Comparison of ENCODE assay signal across 12 cellular contexts in the genomic region with DNA sequence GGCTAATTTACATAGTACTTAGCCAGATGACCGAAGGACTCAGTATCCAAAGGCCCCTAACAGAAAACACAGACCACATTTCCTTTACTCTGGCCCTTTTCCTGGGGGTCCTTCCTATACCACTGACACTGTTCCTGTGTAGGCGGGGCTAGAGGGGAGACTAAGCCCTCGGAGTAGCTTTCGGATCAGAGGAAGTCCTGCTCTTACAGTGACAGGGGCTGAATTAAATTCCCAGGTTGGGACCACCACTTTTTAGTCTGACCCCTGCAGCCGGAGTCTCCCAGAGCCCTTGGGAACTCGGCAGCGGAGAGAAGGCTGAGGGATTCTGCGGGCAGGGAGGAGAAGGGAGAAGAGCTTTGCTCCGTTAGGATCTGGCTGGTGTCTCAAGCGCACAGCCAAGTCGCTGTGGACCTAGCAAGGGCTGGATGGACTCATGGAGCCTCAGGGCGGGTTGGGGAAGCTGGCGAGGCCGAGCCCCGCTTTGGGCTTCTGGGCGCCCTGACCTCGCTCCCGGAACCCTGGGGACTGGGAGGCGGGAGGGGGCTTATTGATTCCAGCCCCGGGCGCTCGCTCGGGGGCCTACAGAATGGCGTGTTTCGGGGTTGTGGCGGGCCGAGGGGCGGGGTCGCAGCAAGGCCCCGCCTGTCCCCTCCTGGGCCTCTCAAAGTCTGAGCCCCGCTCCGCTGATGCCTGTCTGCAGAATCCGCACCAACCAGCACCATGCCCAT. TPM values are rescaled to one million over a fixed set of nuclear protein-coding genes. Genes with fewer than 3 reads are reported as not detected.
A peak's percentile ranks its signal among the peaks of the same experiment; 100 is the strongest.
DNase-seq lines count a peak whose midpoint lies in the region; ATAC-seq, FAIRE-seq and TF ChIP-seq lines count a peak whose summit lies in the region.
"Not testable (repeated sequence)": the region's sequence is repeated elsewhere in the genome, so short reads cannot be mapped to it uniquely, and the experiment has no call there.
"Had no signal": no experiment of that assay in that cellular context is flagged by ENCODE, and none has a peak within 500 bp of the region (broad histone marks: within the 10 kb centered on the region; RNA-seq: fewer than 3 reads in every experiment).

A gene (plus strand): TSS at position 659 of the 728 bp plus-strand sequence. CDS start 62 bp downstream, at position 721.

- H3K4me3 Mint-ChIP-seq in activated CD4-positive, alpha-beta T cell treated with anti-CD3 and anti-CD28 coated beads for 36 hours, result not testable (repeated sequence)
- H3K4me3 Mint-ChIP-seq in naive thymus-derived CD8-positive, alpha-beta T cell, result peak within 1 kb of the TSS in 5 of 10 donors; percentile 18 to 88 (median 63)
- H3K4me3 Mint-ChIP-seq in stimulated activated memory B cell treated with anti-CD40 and anti-IgM and Interleukin-4, amounts not matched to agents 10 μg/mL and 1 μg/mL and 100 μg/mL, for 72 hours, result peak within 1 kb of the TSS; percentile 53

- TF ChIP-seq EP300 in GM12878 (IDR thresholded peaks at IDR 0.05; ENCODE audit: borderline replicate concordance in 1 of 2, control insufficient read depth in 1 of 2, low read depth in 2 of 2, low read length in 2 of 2), result not testable (repeated sequence)

- peaks cover 14% of the 10 kb centered on the region for H3K36me3 Mint-ChIP-seq in activated CD4-positive, alpha-beta T cell treated with anti-CD3 and anti-CD28 coated beads for 36 hours (ENCODE audit: low read depth)
- H3K36me3 Mint-ChIP-seq in naive thymus-derived CD8-positive, alpha-beta T cell, result peaks cover 3 to 30% (median 4%) of the 10 kb centered on the region in 3 donors
- H3K36me3 Mint-ChIP-seq in stimulated activated memory B cell treated with anti-CD40 and anti-IgM and Interleukin-4, amounts not matched to agents 10 μg/mL and 1 μg/mL and 100 μg/mL, for 72 hours, result peaks cover 26% of the 10 kb centered on the region

- not testable (repeated sequence) for H3K9me3 ChIP-seq in GM12878 (replicated peaks; ENCODE audit: control insufficient read depth, insufficient read depth, low read length)

- H3K27me3 ChIP-seq in GM12878 (replicated peaks in 1 of 2; ENCODE audit: control insufficient read depth in 2 of 2, insufficient read depth in 2 of 2, low read length in 1 of 2), result not testable (repeated sequence)

- FAIRE-seq in GM12878 (lab: Jason Lieb, UNC), result not testable (repeated sequence)

- not testable (repeated sequence) for H3K4me1 ChIP-seq in GM12878 (ENCODE audit: control insufficient read depth, insufficient read depth, low read length)

- H4K20me1 ChIP-seq in GM12878 (ENCODE audit: control insufficient read depth, insufficient read depth), result not testable (repeated sequence)

- not testable (repeated sequence) for H3K27ac ChIP-seq in GM12878 (ENCODE audit: control insufficient read depth, insufficient read depth)

- not testable (repeated sequence) for H3K4me3 ChIP-seq in GM12878
- H3K4me3 ChIP-seq in fibroblast of mammary gland (ENCODE audit: control insufficient read depth, low read depth, low read length), result peak within 1 kb of the TSS; percentile 26

- peak; percentile 66 for ATAC-seq in activated CD4-positive, alpha-beta T cell treated with anti-CD3 and anti-CD28 coated beads for 36 hours
- ATAC-seq in GM12878, result not testable (repeated sequence)
- ATAC-seq in naive thymus-derived CD8-positive, alpha-beta T cell, result peak; percentile 60 to 72
- peak; percentile 34 for ATAC-seq in stimulated activated memory B cell treated with anti-CD40 and anti-IgM and Interleukin-4, amounts not matched to agents 10 μg/mL and 1 μg/mL and 100 μg/mL, for 72 hours

- not testable (repeated sequence) for H3K27me3 Mint-ChIP-seq in activated CD4-positive, alpha-beta T cell treated with anti-CD3 and anti-CD28 coated beads for 36 hours
- H3K27me3 Mint-ChIP-seq in naive thymus-derived CD8-positive, alpha-beta T cell, result peaks cover 3 to 18% (median 14%) of the 10 kb centered on the region in 5 donors
- H3K27me3 Mint-ChIP-seq in stimulated activated memory B cell treated with anti-CD40 and anti-IgM and Interleukin-4, amounts not matched to agents 10 μg/mL and 1 μg/mL and 100 μg/mL, for 72 hours, result peaks cover 45% of the 10 kb centered on the region

- 60% methylated on average over 22 of the region's 33 CpGs for WGBS in GM12878 (ENCODE audit: insufficient coverage, insufficient replicate concordance, low lambda C conversion rate, missing lambda C conversion rate)

- SMC1A ChIA-PET in GM12878 (lab: Charles Lee; ENCODE audit: uncharacterized antibody, unreplicated experiment), result not testable (repeated sequence)

- CTCF ChIA-PET in activated CD4-positive, alpha-beta T cell treated with anti-CD3 and anti-CD28 coated beads for 36 hours (lab: Charles Lee); GM12878 (lab: Yijun Ruan, JAX): not testable (repeated sequence)

- peak within 1 kb of the TSS; percentile 72 for H2AFZ ChIP-seq in GM12878 (ENCODE audit: control insufficient read depth, low read depth, low read length)

- H3K9ac ChIP-seq in GM12878 (ENCODE audit: control insufficient read depth, insufficient read depth, low read length), result not testable (repeated sequence)

- H3K4me1 Mint-ChIP-seq in activated CD4-positive, alpha-beta T cell treated with anti-CD3 and anti-CD28 coated beads for 36 hours; naive thymus-derived CD8-positive, alpha-beta T cell; stimulated activated memory B cell treated with anti-CD40 and anti-IgM and Interleukin-4, amounts not matched to agents 10 μg/mL and 1 μg/mL and 100 μg/mL, for 72 hours: not testable (repeated sequence)

- not testable (repeated sequence) for TF ChIP-seq POLR2A in GM12878 (IDR thresholded peaks at IDR 0.05; ENCODE audit: low read depth, low read length)

- not testable (repeated sequence) for H3K36me3 ChIP-seq in GM12878 (ENCODE audit: control insufficient read depth in 2 of 2, insufficient read depth in 2 of 2, low read length in 1 of 2)

- not testable (repeated sequence) for BruUV-seq in GM12878 (replicated peaks; lab: Mats Ljungman, UMichigan)

- TF ChIP-seq RAD21 in GM12878 (IDR thresholded peaks at IDR 0.05; ENCODE audit: insufficient read depth, low read depth, low read length), result not testable (repeated sequence)

- not testable (repeated sequence) for H3K79me2 ChIP-seq in GM12878 (ENCODE audit: control insufficient read depth, insufficient read depth, low read length)

- not testable (repeated sequence) for H3K27ac Mint-ChIP-seq in activated CD4-positive, alpha-beta T cell treated with anti-CD3 and anti-CD28 coated beads for 36 hours; stimulated activated memory B cell treated with anti-CD40 and anti-IgM and Interleukin-4, amounts not matched to agents 10 μg/mL and 1 μg/mL and 100 μg/mL, for 72 hours
- H3K27ac Mint-ChIP-seq in naive thymus-derived CD8-positive, alpha-beta T cell, result peak within 1 kb of the TSS in 1 of 10 donors; percentile 92

- not testable (repeated sequence) for H3K9me3 Mint-ChIP-seq in activated CD4-positive, alpha-beta T cell treated with anti-CD3 and anti-CD28 coated beads for 36 hours (ENCODE audit: low read depth); stimulated activated memory B cell treated with anti-CD40 and anti-IgM and Interleukin-4, amounts not matched to agents 10 μg/mL and 1 μg/mL and 100 μg/mL, for 72 hours
- H3K9me3 Mint-ChIP-seq in naive thymus-derived CD8-positive, alpha-beta T cell, result peaks cover 0 to 22% (median 10%) of the 10 kb centered on the region in 9 donors

- DNase-seq in G401 (ENCODE audit: low spot score) (peak; percentile 7), iPS-NIHi7 (ENCODE audit: extremely low spot score) (peak; percentile 12)
- peak; percentile 11 for DNase-seq in activated CD4-positive, alpha-beta T cell treated with anti-CD3 and anti-CD28 coated beads for 36 hours
- DNase-seq in GM12878 (ENCODE audit: low read depth, low spot score); fibroblast of mammary gland (ENCODE audit: low read depth): not testable (repeated sequence)
- peak in 3 of 10 donors; percentile 11 to 28 (median 16) for DNase-seq in naive thymus-derived CD8-positive, alpha-beta T cell

- POLR2A ChIA-PET in activated CD4-positive, alpha-beta T cell treated with anti-CD3 and anti-CD28 coated beads for 36 hours (lab: Charles Lee); GM12878 (lab: Charles Lee); naive thymus-derived CD8-positive, alpha-beta T cell (lab: Charles Lee): not testable (repeated sequence)

- RAD21 ChIA-PET in GM12878 (lab: Charles Lee; ENCODE audit: unreplicated experiment), result not testable (repeated sequence)

- TF ChIP-seq CTCF in GM12878 (IDR thresholded peaks at IDR 0.05 in 2 of 3, conservative IDR thresholded peaks at IDR 0.05 in 1 of 3; ENCODE audit: control insufficient read depth in 2 of 3, extremely low read depth in 1 of 3, insufficient read depth in 1 of 3, low read depth in 3 of 3, low read length in 3 of 3); fibroblast of mammary gland (conservative IDR thresholded peaks at IDR 0.05; ENCODE audit: control insufficient read depth, insufficient read depth, low read depth, low read length): not testable (repeated sequence)

- intact Hi-C loops in activated CD4-positive, alpha-beta T cell treated with anti-CD3 and anti-CD28 coated beads for 36 hours (cut with DNase I, micrococcal nuclease), result loop anchor here in 1 of 2 experiments (1.0 kb wide), 1 partner anchor 24 kb away; a partner anchor contains a TSS
- intact Hi-C loops in GM12878 (cut with micrococcal nuclease; ENCODE audit: unreplicated experiment), result not testable (repeated sequence)

- in situ Hi-C loops in G401 (cut with HindIII; ENCODE audit: low sequenced_read_pairs); GM12878 (cut with MboI): not testable (repeated sequence)

- 0 out of 2 replicates have a peak within 1 kb of the TSS, but pooled peaks have one; percentile 25 for H3K4me2 ChIP-seq in GM12878 (ENCODE audit: control insufficient read depth, insufficient read depth)

RNA-seq across cellular contexts. Expression of the gene that starts here (rescaled TPM):
- 1.4 and 4.7 TPM in 2 replicates for total RNA-seq in G401 (2014; rRNA removed; shearing (Covaris generic))
- total RNA-seq in activated CD4-positive, alpha-beta T cell treated with anti-CD3 and anti-CD28 coated beads for 36 hours, result under 1 TPM; 0.25 to 0.54 TPM
- 1.5 and 2.6 TPM in 2 replicates for total RNA-seq in GM12878 (2013; cell fraction: nucleolus; rRNA removed)
- total RNA-seq in GM12878 (2014; rRNA removed) (0.28 TPM in 1 of 2 replicates, not detected in the other), GM12878 (2014; rRNA removed; fragmentation: Illumina TruSeq; extraction: Trizol) (0.13 and 0.18 TPM in 2 replicates), GM12878 (2021) (0.26 and 0.40 TPM in 2 replicates)
- 1.1 TPM for polyA plus RNA-seq in GM12878 (2011; ENCODE audit: low read depth)
- polyA plus RNA-seq in GM12878 (2011; rRNA removed) (0.10 and 0.23 TPM in 2 replicates), GM12878 (2014; fragmentation: Illumina TruSeq; extraction: Trizol) (0.34 and 0.92 TPM in 2 replicates), GM12878 (2014; fragmentation: Nextera tagmentation; extraction: Ambion mirVana) (under 1 TPM; 0.24 to 0.32 TPM), GM12878 (2014; rRNA removed) (0.19 and 0.27 TPM in 2 replicates), GM12878 (2016; fragmentation: Nextera tagmentation; extraction: Ambion mirVana) (under 1 TPM in 1 of 2 experiments, not detected in 1; 0.37 TPM)
- polyA plus RNA-seq in GM12878 (2011; cell fraction: cytosol; rRNA removed), result 0.09 and 0.15 TPM in 2 replicates
- 0.16 and 0.28 TPM in 2 replicates for polyA plus RNA-seq in GM12878 (2011; cell fraction: nucleus; rRNA removed)
- polyA plus RNA-seq in GM12878 (2012), result 1.0 and 1.2 TPM in 2 replicates
- 0.15 and 0.36 TPM in 2 replicates for polyA minus RNA-seq in GM12878 (2011; rRNA and poly(A)+ RNA removed)
- not detected in 2 replicates for polyA minus RNA-seq in GM12878 (2011; cell fraction: cytosol; rRNA and poly(A)+ RNA removed)
- 0.24 and 1.2 TPM in 2 replicates for polyA minus RNA-seq in GM12878 (2011; cell fraction: nucleus; rRNA and poly(A)+ RNA removed)
- total RNA-seq in naive thymus-derived CD8-positive, alpha-beta T cell, result not detected
- polyA plus RNA-seq in naive thymus-derived CD8-positive, alpha-beta T cell, result 1 to 10 TPM in 1 of 3 donors, not detected in 2; 1.1 TPM
- total RNA-seq: activated CD8-positive, alpha-beta memory T cell treated with anti-CD3 and anti-CD28 coated beads for 36 hours; bronchial epithelial cell; CD8-positive, alpha-beta memory T cell; lung microvascular endothelial cell; PC-3 had no signal
- polyA plus RNA-seq: CD8-positive, alpha-beta memory T cell had no signal

Comparison
In these comparisons a context has a peak if more than half of its experiments do, and no peak if none do; other contexts are left out.
1. Peak in DNase-seq and ATAC-seq in activated CD4-positive, alpha-beta T cell treated with anti-CD3 and anti-CD28 coated beads for 36 hours; RNA of the gene not detected or under 1 TPM.